In genomic region chr20:24806896-24807676, GRCh38 we compare ENCODE assay signal across 26 cellular contexts.
"Had no signal": no experiment of that assay in that cellular context is flagged by ENCODE, and none has a peak within 500 bp of the region (broad histone marks: within the 10 kb centered on the region; RNA-seq: fewer than 3 reads in every experiment).

No MANE protein-coding gene starts in this region.

- H3K4me1 ChIP-seq: colonic mucosa, esophagus squamous epithelium, gastrocnemius medialis, heart right ventricle, left ventricle myocardium inferior had no signal

- DNase-seq: colonic mucosa; cortex of kidney; effector CD8-positive, alpha-beta T cell; effector memory CD8-positive, alpha-beta T cell; endodermal cell; erythroblast; esophagus squamous epithelium; foreskin fibroblast; foreskin melanocyte; gastrocnemius medialis; glutamatergic neuron; head of caudate nucleus; heart right ventricle; hippocampal formation; left colon; left ventricle myocardium inferior; mammary epithelial cell; mesendoderm; midbrain had no signal

- H3K9me3 ChIP-seq: colonic mucosa, esophagus squamous epithelium, gastrocnemius medialis, heart right ventricle, left ventricle myocardium inferior had no signal

- H3K4me3 ChIP-seq: colonic mucosa, esophagus squamous epithelium, gastrocnemius medialis, heart right ventricle, left ventricle myocardium inferior, lung had no signal

- H3K27me3 ChIP-seq: colonic mucosa, gastrocnemius medialis had no signal

- H3K27ac ChIP-seq: colonic mucosa, epithelial cell of prostate, esophagus squamous epithelium, gastrocnemius medialis, heart right ventricle, left ventricle myocardium inferior had no signal

- H3K36me3 ChIP-seq: colonic mucosa, esophagus squamous epithelium, gastrocnemius medialis, heart right ventricle, left ventricle myocardium inferior had no signal

- ATAC-seq: effector memory CD8-positive, alpha-beta T cell; esophagus mucosa; gastrocnemius medialis; heart right ventricle; left colon; left lobe of liver had no signal

- FAIRE-seq: endometrium, islet of Langerhans, keratinocyte had no signal
